ENCODE assay signal across 9 cellular contexts in genomic region chr11:62840712-62841360, GRCh38. TPM values are rescaled to one million over a fixed set of nuclear protein-coding genes. Genes with fewer than 3 reads are reported as not detected.
DNase-seq lines count a peak whose midpoint lies in the region; ATAC-seq and TF ChIP-seq lines count a peak whose summit lies in the region.
"Not testable (repeated sequence)": the region's sequence is repeated elsewhere in the genome, so short reads cannot be mapped to it uniquely, and the experiment has no call there.
"Had no signal": no experiment of that assay in that cellular context is flagged by ENCODE, and none has a peak within 500 bp of the region (broad histone marks: within the 10 kb centered on the region; RNA-seq: fewer than 3 reads in every experiment).

No MANE protein-coding gene starts in this region.

- TF ChIP-seq EP300 in Ishikawa (IDR thresholded peaks at IDR 0.05; ENCODE audit: borderline replicate concordance): not testable (repeated sequence)

- H3K36me3 ChIP-seq in OCI-LY3 (replicated peaks; ENCODE audit: low read depth, low read length): peaks cover 14% of the 10 kb centered on the region
- H3K36me3 ChIP-seq in colonic mucosa, tibial artery: not testable (repeated sequence)

- DNase-seq in GF-D8 (lab: John Stamatoyannopoulos, UW) (peak; percentile 56), colonic mucosa (peak; percentile 77), islet precursor cell (peak; percentile 93), sciatic nerve (ENCODE audit: low spot score) (peak; percentile 85), tibial artery (peak; percentile 86 to 89)
- DNase-seq in activated CD8-positive, alpha-beta memory T cell treated with anti-CD3 and anti-CD28 coated beads for 24 hours: peak; percentile 89

- H4K20me1 ChIP-seq in OCI-LY3 (ENCODE audit: insufficient read depth, low read length): not testable (repeated sequence)

- peaks cover 35% of the 10 kb centered on the region for H3K79me2 ChIP-seq in OCI-LY3 (ENCODE audit: low read length)

- peak overlapping the region; percentile 94 for H2AFZ ChIP-seq in OCI-LY3 (ENCODE audit: low read depth, low read length)

- peak overlapping the region; percentile 94 for H3K4me2 ChIP-seq in OCI-LY3 (ENCODE audit: low read length)

- H3K9ac ChIP-seq in OCI-LY3 (ENCODE audit: low read length) (peak overlapping the region; percentile 96), colonic mucosa (ENCODE audit: low read depth in 2 of 2, low read length in 2 of 2) (peak overlapping the region; percentile 60 to 95)

- not testable (repeated sequence) for H3K27me3 ChIP-seq in OCI-LY3 (ENCODE audit: low read depth, low read length); colonic mucosa; tibial artery

- H3K4me3 ChIP-seq in OCI-LY3 (ENCODE audit: low read length) (peak overlapping the region; percentile 97), colonic mucosa (peak overlapping the region; percentile 89), tibial artery (peak overlapping the region; percentile 66 to 84)

- TF ChIP-seq CTCF in OCI-LY3 (IDR thresholded peaks at IDR 0.05; ENCODE audit: low read depth, low read length); colonic mucosa (IDR thresholded peaks at IDR 0.05); tibial artery (IDR thresholded peaks at IDR 0.05): not testable (repeated sequence)

- H3K4me1 ChIP-seq in OCI-LY3 (ENCODE audit: low read length): peaks cover 27% of the 10 kb centered on the region
- H3K4me1 ChIP-seq in colonic mucosa: not testable (repeated sequence)
- peaks cover 0 to 33% (median 15%) of the 10 kb centered on the region in 4 donors for H3K4me1 ChIP-seq in tibial artery

- intact Hi-C loops in colonic mucosa (cut with DNase I); sciatic nerve (cut with DNase I); tibial artery (cut with DNase I; ENCODE audit: low total_unique reads): not testable (repeated sequence)

- H3K27ac ChIP-seq in OCI-LY3 (ENCODE audit: low read length) (peak overlapping the region; percentile 98), colonic mucosa (peak overlapping the region; percentile 97), tibial artery (peak overlapping the region; percentile 91 to 95)

- ATAC-seq in sciatic nerve: peak; percentile 48

- not testable (repeated sequence) for H3K9me3 ChIP-seq in OCI-LY3 (ENCODE audit: insufficient read depth, low read length); colonic mucosa; tibial artery

- not testable (repeated sequence) for TF ChIP-seq RAD21 in Ishikawa (IDR thresholded peaks at IDR 0.05; ENCODE audit: low read depth)

TF ChIP-seq in Ishikawa, 13 proteins besides CTCF, POLR2A, EP300 and RAD21:
- TF ChIP-seq CEBPB (IDR thresholded peaks at IDR 0.05) (peak; percentile 64), MAX (IDR thresholded peaks at IDR 0.05) (peak; percentile 25), ZBTB7A (IDR thresholded peaks at IDR 0.05; ENCODE audit: low read depth) (peak; percentile 82)
TF ChIP-seq in Ishikawa: peak in this region for 3; not testable (repeated sequence) for 10.

RNA-seq across cellular contexts. Expression of gene WDR74, which starts 1.4 kb away (rescaled TPM):
- total RNA-seq in colonic mucosa (10 to 100 TPM; 27.4 to 43.3 TPM), sciatic nerve (34.5 TPM)

RNA-seq across cellular contexts. Expression of gene TEX54, which starts 8.2 kb away (rescaled TPM):
- total RNA-seq in colonic mucosa: not detected
- total RNA-seq in sciatic nerve: not detected
- total RNA-seq: occipital lobe had no signal

RNA-seq across cellular contexts. Expression of gene STX5, which starts 9.0 kb away (rescaled TPM):
- 10 to 100 TPM; 38.0 to 43.3 TPM for total RNA-seq in colonic mucosa
- total RNA-seq in sciatic nerve: 51.6 TPM

RNA-seq across cellular contexts. Expression of gene NXF1, which starts 35.6 kb away (rescaled TPM):
- total RNA-seq in colonic mucosa (10 to 100 TPM; 39.2 to 50.9 TPM), sciatic nerve (81.8 TPM)

RNA-seq across cellular contexts. Expression of gene SLC3A2, which starts 39.9 kb away (rescaled TPM):
- total RNA-seq in colonic mucosa: 100 to 1,000 TPM in 1 of 2 donors, 10 to 100 TPM in 1; 70.4 to 116 TPM
- 102 TPM for total RNA-seq in sciatic nerve

Comparison
In these comparisons a context has a peak if more than half of its experiments do, and no peak if none do; other contexts are left out.
1. Peak in every context shown above with its lines: DNase-seq, ATAC-seq, H3K4me3 ChIP-seq and H3K27ac ChIP-seq.